In the genomic region with DNA sequence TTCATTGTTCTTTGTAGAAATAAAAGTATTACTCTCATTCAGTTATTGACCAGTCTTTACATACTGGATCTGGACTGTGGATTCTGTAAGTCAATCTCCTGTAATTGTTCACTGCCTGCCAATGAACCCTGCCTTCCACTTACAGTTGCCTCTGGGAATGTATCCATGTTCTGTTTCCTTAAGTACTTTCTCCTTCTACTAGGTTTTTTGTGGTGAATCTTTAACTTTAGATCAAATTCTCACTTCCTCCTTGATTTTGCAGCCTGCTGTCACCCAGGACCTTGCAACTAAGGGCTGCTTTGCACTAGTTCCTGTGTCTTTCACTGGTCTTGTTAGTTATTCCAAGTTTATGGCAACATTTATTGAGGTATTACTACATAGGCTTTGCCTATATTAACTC, we compare ENCODE assay signal across 16 cellular contexts. TPM values are rescaled to one million over a fixed set of nuclear protein-coding genes. Genes with fewer than 3 reads are reported as not detected.
DNase-seq lines count a peak whose midpoint lies in the region; ATAC-seq and TF ChIP-seq lines count a peak whose summit lies in the region.
"Had no signal": no experiment of that assay in that cellular context is flagged by ENCODE, and none has a peak within 500 bp of the region (broad histone marks: within the 10 kb centered on the region; RNA-seq: fewer than 3 reads in every experiment).

No MANE protein-coding gene starts in this region.

- H3K36me3 Mint-ChIP-seq in memory B cell, result no peaks in the 10 kb centered on the region
- H3K36me3 Mint-ChIP-seq in activated naive CD8-positive, alpha-beta T cell treated with anti-CD3 and anti-CD28 coated beads for 36 hours, result no peaks in the 10 kb centered on the region
- no peaks in the 10 kb centered on the region for H3K36me3 Mint-ChIP-seq in CD8-positive, alpha-beta memory T cell
- H3K36me3 Mint-ChIP-seq: mesothelial cell of epicardium had no signal

- CTCF ChIA-PET in HEK293 (lab: Yijun Ruan, JAX), result no interaction called here
- CTCF ChIA-PET in CD8-positive, alpha-beta memory T cell (lab: Charles Lee), result no interaction called here

- DNase-seq in memory B cell (ENCODE audit: low spot score in 2 of 2) (peak in 1 of 2 donors; percentile 1), RKO (ENCODE audit: low spot score) (no peak), dorsolateral prefrontal cortex (no peak)
- DNase-seq in activated naive CD8-positive, alpha-beta T cell treated with anti-CD3 and anti-CD28 coated beads for 36 hours, result no peak
- no peak for DNase-seq in CD8-positive, alpha-beta memory T cell
- DNase-seq: activated CD8-positive, alpha-beta memory T cell treated with anti-CD3 and anti-CD28 coated beads for 24 hours; amniotic stem cell; DMS 273 treated with DMSO at 0.1 percent for 48 hours; endodermal cell; NCI-H2107; retina; upper lobe of left lung had no signal

- ATAC-seq in GM19043 (IDR thresholded peaks at IDR 0.05; ENCODE audit: low read depth, unreplicated experiment) (peak; percentile 90), HG03378 (IDR thresholded peaks at IDR 0.05; ENCODE audit: unreplicated experiment) (peak; percentile 80), memory B cell (ENCODE audit: low read depth) (peak; percentile 42)

- TF ChIP-seq CTCF in HEK293 (tag by site-specific recombination; IDR thresholded peaks at IDR 0.05) (no peak), dorsolateral prefrontal cortex (IDR thresholded peaks at IDR 0.05 in 54 of 56, conservative IDR thresholded peaks at IDR 0.05 in 2 of 56; ENCODE audit: low read depth in 1 of 56, partially characterized antibody in 56 of 56) (no peak)

- H3K27ac ChIP-seq in HEK293 (ENCODE audit: extremely low read depth, low read depth, low read length) (no peak overlapping the region), dorsolateral prefrontal cortex (no peak overlapping the region)
- H3K27ac ChIP-seq in CD8-positive, alpha-beta memory T cell (ENCODE audit: low read depth, low read length), result no peak overlapping the region
- H3K27ac ChIP-seq: upper lobe of left lung had no signal

- no peaks in the 10 kb centered on the region for H3K36me3 ChIP-seq in HEK293 (ENCODE audit: control insufficient read depth in 2 of 2, insufficient read depth in 1 of 2, low read length in 2 of 2)
- no peaks in the 10 kb centered on the region for H3K36me3 ChIP-seq in CD8-positive, alpha-beta memory T cell (ENCODE audit: insufficient read depth, low read length)
- H3K36me3 ChIP-seq: upper lobe of left lung had no signal

- H3K4me3 ChIP-seq in HEK293 (ENCODE audit: low read depth, low read length) (no peak overlapping the region), dorsolateral prefrontal cortex (no peak overlapping the region)
- H3K4me3 ChIP-seq in CD8-positive, alpha-beta memory T cell (ENCODE audit: low read length), result no peak overlapping the region
- H3K4me3 ChIP-seq: upper lobe of left lung had no signal

- no peak overlapping the region for H3K27ac Mint-ChIP-seq in memory B cell
- no peak overlapping the region for H3K27ac Mint-ChIP-seq in activated naive CD8-positive, alpha-beta T cell treated with anti-CD3 and anti-CD28 coated beads for 36 hours
- H3K27ac Mint-ChIP-seq in CD8-positive, alpha-beta memory T cell, result no peak overlapping the region
- H3K27ac Mint-ChIP-seq: endodermal cell, mesothelial cell of epicardium had no signal

- no peaks in the 10 kb centered on the region for H3K9me3 ChIP-seq in HEK293 (ENCODE audit: control insufficient read depth, insufficient read depth, low read depth, low read length)
- no peaks in the 10 kb centered on the region for H3K9me3 ChIP-seq in CD8-positive, alpha-beta memory T cell (ENCODE audit: low read length)
- H3K9me3 ChIP-seq: upper lobe of left lung had no signal

- no peak overlapping the region for H3K4me3 Mint-ChIP-seq in memory B cell
- no peak overlapping the region for H3K4me3 Mint-ChIP-seq in activated naive CD8-positive, alpha-beta T cell treated with anti-CD3 and anti-CD28 coated beads for 36 hours
- H3K4me3 Mint-ChIP-seq in CD8-positive, alpha-beta memory T cell, result no peak overlapping the region
- H3K4me3 Mint-ChIP-seq: endodermal cell, mesothelial cell of epicardium had no signal

- peaks cover 1% of the 10 kb centered on the region for H3K27me3 Mint-ChIP-seq in memory B cell
- H3K27me3 Mint-ChIP-seq in activated naive CD8-positive, alpha-beta T cell treated with anti-CD3 and anti-CD28 coated beads for 36 hours, result no peaks in the 10 kb centered on the region
- peaks cover 6 to 27% of the 10 kb centered on the region in 2 donors for H3K27me3 Mint-ChIP-seq in CD8-positive, alpha-beta memory T cell

- POLR2A ChIA-PET in HEK293 (lab: Yijun Ruan, JAX), result interaction anchor here (1.6 kb wide), 1 partner anchor 28 kb away, joined by 11 read pairs; a partner anchor contains a TSS
- POLR2A ChIA-PET in CD8-positive, alpha-beta memory T cell (lab: Charles Lee), result no interaction called here

- intact Hi-C loops in dorsolateral prefrontal cortex (cut with DNase I), result no loop called here

- H3K4me1 Mint-ChIP-seq in memory B cell, result peaks cover 3% of the 10 kb centered on the region
- no peaks in the 10 kb centered on the region for H3K4me1 Mint-ChIP-seq in activated naive CD8-positive, alpha-beta T cell treated with anti-CD3 and anti-CD28 coated beads for 36 hours
- no peaks in the 10 kb centered on the region for H3K4me1 Mint-ChIP-seq in CD8-positive, alpha-beta memory T cell
- H3K4me1 Mint-ChIP-seq: mesothelial cell of epicardium had no signal

- H3K9me3 Mint-ChIP-seq in memory B cell, result peaks cover 1% of the 10 kb centered on the region
- no peaks in the 10 kb centered on the region for H3K9me3 Mint-ChIP-seq in activated naive CD8-positive, alpha-beta T cell treated with anti-CD3 and anti-CD28 coated beads for 36 hours
- no peaks in the 10 kb centered on the region for H3K9me3 Mint-ChIP-seq in CD8-positive, alpha-beta memory T cell
- H3K9me3 Mint-ChIP-seq: endodermal cell, mesothelial cell of epicardium had no signal

- H3K4me1 ChIP-seq in HEK293 (ENCODE audit: control insufficient read depth, insufficient read depth, low read length), result no peaks in the 10 kb centered on the region
- no peaks in the 10 kb centered on the region for H3K4me1 ChIP-seq in CD8-positive, alpha-beta memory T cell (ENCODE audit: insufficient read depth, low read length)
- H3K4me1 ChIP-seq: upper lobe of left lung had no signal

- H3K27me3 ChIP-seq in dorsolateral prefrontal cortex, result no peaks in the 10 kb centered on the region
- H3K27me3 ChIP-seq in CD8-positive, alpha-beta memory T cell (ENCODE audit: insufficient read depth, low read length, poor library complexity, severe bottlenecking), result no peaks in the 10 kb centered on the region
- H3K27me3 ChIP-seq: upper lobe of left lung had no signal

TF ChIP-seq in HEK293, 187 proteins besides CTCF, POLR2A, EP300 and RAD21:
- TF ChIP-seq ZNF664 (tag by site-specific recombination; IDR thresholded peaks at IDR 0.05) (peak; percentile 88), ZNF146 (tag by site-specific recombination; IDR thresholded peaks at IDR 0.05) (no peak)
TF ChIP-seq in HEK293: peak in this region for 1.

RNA-seq across cellular contexts. Expression of a gene that starts 28.2 kb away (rescaled TPM):
- total RNA-seq in dorsolateral prefrontal cortex, result 10 to 100 TPM; 25.3 to 47.0 (median 36.2) TPM
- total RNA-seq in activated naive CD8-positive, alpha-beta T cell treated with anti-CD3 and anti-CD28 coated beads for 36 hours, result 10 to 100 TPM; 18.9 to 19.7 TPM
- 10 to 100 TPM; 29.4 to 30.9 TPM for total RNA-seq in CD8-positive, alpha-beta memory T cell
- 15.9 TPM for polyA plus RNA-seq in CD8-positive, alpha-beta memory T cell

RNA-seq across cellular contexts. Expression of a gene that starts 28.4 kb away (rescaled TPM):
- 10 to 100 TPM in 57 of 120 experiments, 1 to 10 TPM in 63; 6.0 to 18.7 (median 9.8) TPM for total RNA-seq in dorsolateral prefrontal cortex
- total RNA-seq in activated naive CD8-positive, alpha-beta T cell treated with anti-CD3 and anti-CD28 coated beads for 36 hours, result 10 to 100 TPM; 12.9 to 13.9 TPM
- 1 to 10 TPM; 9.0 to 9.5 TPM for total RNA-seq in CD8-positive, alpha-beta memory T cell
- 2.5 TPM for polyA plus RNA-seq in CD8-positive, alpha-beta memory T cell
